In the genomic region with DNA sequence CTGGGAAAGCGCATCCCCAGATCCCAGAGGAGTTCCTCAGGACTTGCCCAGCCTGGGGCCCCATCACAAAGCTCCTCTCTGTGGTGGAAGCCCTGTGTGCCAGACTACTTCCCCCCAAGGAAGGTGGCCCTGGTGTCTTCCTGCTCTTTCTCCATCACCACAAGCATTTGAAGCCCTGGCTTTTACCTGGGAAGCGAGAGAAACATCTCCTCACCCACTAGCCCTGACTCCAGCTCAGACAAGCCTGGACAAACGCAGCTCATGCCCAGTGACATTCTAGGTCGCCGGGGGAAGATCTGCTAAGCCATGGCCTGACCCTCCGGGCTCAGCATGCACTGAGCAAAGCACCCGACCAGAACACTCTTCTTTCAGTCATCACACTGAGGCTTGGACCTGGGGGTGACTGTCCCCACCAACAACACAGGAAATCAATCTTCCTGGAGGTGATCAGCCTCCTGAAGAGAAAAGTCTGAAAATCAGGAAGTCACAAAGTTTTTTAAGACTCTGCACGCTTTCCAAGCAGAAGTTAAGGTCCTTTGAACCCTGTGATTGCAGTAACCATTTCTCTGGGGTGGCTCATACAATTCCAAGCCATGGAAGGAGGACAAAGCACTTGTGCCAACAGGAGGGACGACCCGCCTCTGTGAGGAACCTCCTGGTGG, we compare ENCODE assay signal across 16 cellular contexts. TPM values are rescaled to one million over a fixed set of nuclear protein-coding genes. Genes with fewer than 3 reads are reported as not detected.
DNase-seq lines count a peak whose midpoint lies in the region; ATAC-seq and TF ChIP-seq lines count a peak whose summit lies in the region.
"Had no signal": no experiment of that assay in that cellular context is flagged by ENCODE, and none has a peak within 500 bp of the region (broad histone marks: within the 10 kb centered on the region; RNA-seq: fewer than 3 reads in every experiment).

No MANE protein-coding gene starts in this region.

- peaks cover 7% of the 10 kb centered on the region for H3K36me3 Mint-ChIP-seq in activated T-helper 17 cell treated with anti-CD3 and anti-CD28 coated beads, Interleukin-2, amount 50 U/mL, for 72 hours (ENCODE audit: low read depth)

- ATAC-seq in left cardiac atrium (no peak), left lung (no peak), GM19452 (IDR thresholded peaks at IDR 0.05; ENCODE audit: unreplicated experiment) (no peak), HG03139 (IDR thresholded peaks at IDR 0.05; ENCODE audit: unreplicated experiment) (no peak)
- ATAC-seq in activated T-helper 17 cell treated with anti-CD3 and anti-CD28 coated beads, Interleukin-2, amount 50 U/mL, for 72 hours (replicated peaks): no peak
- ATAC-seq: activated CD4-positive, CD25-positive, alpha-beta regulatory T cell treated with anti-CD3 and anti-CD28 coated beads, Interleukin-2, amount 50 U/mL, for 24 hours; body of pancreas; heart left ventricle; Right ventricle myocardium inferior had no signal

- no peak for TF ChIP-seq CTCF in left lung (IDR thresholded peaks at IDR 0.05)

- H3K4me1 Mint-ChIP-seq in activated T-helper 17 cell treated with anti-CD3 and anti-CD28 coated beads, Interleukin-2, amount 50 U/mL, for 72 hours: peaks cover 3% of the 10 kb centered on the region

- H3K9me3 ChIP-seq in left lung: no peaks in the 10 kb centered on the region
- H3K9me3 ChIP-seq: body of pancreas, heart left ventricle had no signal

- H3K27me3 ChIP-seq in left lung: no peaks in the 10 kb centered on the region
- H3K27me3 ChIP-seq: body of pancreas, heart left ventricle had no signal

- H3K4me3 Mint-ChIP-seq in activated T-helper 17 cell treated with anti-CD3 and anti-CD28 coated beads, Interleukin-2, amount 50 U/mL, for 72 hours: no peak overlapping the region
- H3K4me3 Mint-ChIP-seq: activated naive CD4-positive, alpha-beta T cell treated with anti-CD3 and anti-CD28 coated beads, Interleukin-2, amount 50 U/mL, for 24 hours had no signal

- no peak overlapping the region for H3K4me3 ChIP-seq in left lung
- H3K4me3 ChIP-seq: body of pancreas, heart left ventricle had no signal

- H3K36me3 ChIP-seq in left lung: peaks cover 0 to 18% of the 10 kb centered on the region in 2 donors

- H3K27ac Mint-ChIP-seq in activated T-helper 17 cell treated with anti-CD3 and anti-CD28 coated beads, Interleukin-2, amount 50 U/mL, for 72 hours: peak overlapping the region; percentile 81
- H3K27ac Mint-ChIP-seq: activated naive CD4-positive, alpha-beta T cell treated with anti-CD3 and anti-CD28 coated beads, Interleukin-2, amount 50 U/mL, for 24 hours had no signal

- DNase-seq in cardiac septum (ENCODE audit: low spot score) (peak; percentile 57), left cardiac atrium (no peak), left lung (peak; percentile 16 to 37), NCI-H2227 treated with DMSO at 0.1 percent for 48 hours (lab: John Stamatoyannopoulos, UW) (no peak), medulla oblongata (ENCODE audit: extremely low spot score) (no peak)
- DNase-seq: Karpas-422, NCI-H146, retina had no signal

- intact Hi-C loops in cardiac septum (cut with DNase I) (no loop called here), left cardiac atrium (cut with DNase I) (no loop called here), left lung (cut with DNase I) (no loop called here)

- no peak overlapping the region for H3K27ac ChIP-seq in left lung
- H3K27ac ChIP-seq: body of pancreas had no signal

- H3K9me3 Mint-ChIP-seq in activated T-helper 17 cell treated with anti-CD3 and anti-CD28 coated beads, Interleukin-2, amount 50 U/mL, for 72 hours: no peaks in the 10 kb centered on the region
- H3K9me3 Mint-ChIP-seq: activated naive CD4-positive, alpha-beta T cell treated with anti-CD3 and anti-CD28 coated beads, Interleukin-2, amount 50 U/mL, for 24 hours had no signal

- H3K27me3 Mint-ChIP-seq in activated T-helper 17 cell treated with anti-CD3 and anti-CD28 coated beads, Interleukin-2, amount 50 U/mL, for 72 hours: no peaks in the 10 kb centered on the region
- H3K27me3 Mint-ChIP-seq: activated naive CD4-positive, alpha-beta T cell treated with anti-CD3 and anti-CD28 coated beads, Interleukin-2, amount 50 U/mL, for 24 hours had no signal

- peaks cover 12 to 20% of the 10 kb centered on the region in 2 donors for H3K4me1 ChIP-seq in left lung

RNA-seq across cellular contexts. Expression of a gene that starts 40.8 kb away (rescaled TPM):
- total RNA-seq in cardiac septum (5.1 TPM), left cardiac atrium (1 to 10 TPM; 5.9 to 7.3 TPM), left lung (1 to 10 TPM; 4.4 to 4.6 TPM)
- 1 to 10 TPM; 3.4 to 4.6 TPM for total RNA-seq in activated T-helper 17 cell treated with anti-CD3 and anti-CD28 coated beads, Interleukin-2, amount 50 U/mL, for 72 hours

Comparison
In these comparisons a context has a peak if more than half of its experiments do, and no peak if none do; other contexts are left out.
1. DNase-seq: peak in cardiac septum (single experiment) and left lung (2 of 2); none in left cardiac atrium (single experiment), NCI-H2227 treated with DMSO at 0.1 percent for 48 hours (single experiment) and medulla oblongata (single experiment).